ENCODE assay signal across 15 cellular contexts in the genomic region with DNA sequence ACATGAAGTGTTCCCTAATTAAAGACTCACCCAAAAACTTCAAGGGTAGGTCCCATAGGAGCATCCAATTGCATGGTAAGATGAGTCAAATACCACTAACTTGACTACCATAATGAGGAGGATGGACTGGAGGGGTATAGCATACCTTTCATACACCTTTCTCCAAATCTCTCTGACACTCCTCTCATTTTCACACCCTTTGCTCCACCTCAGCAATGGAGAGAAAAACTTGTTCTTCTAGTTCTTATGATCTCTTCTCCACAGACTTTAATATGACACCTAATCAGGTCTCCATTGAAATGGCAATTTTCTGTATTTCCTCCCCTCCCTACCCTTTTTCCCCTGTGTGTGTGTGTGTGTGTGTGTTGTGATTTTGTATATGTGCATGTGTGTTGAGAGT. TPM values are rescaled to one million over a fixed set of nuclear protein-coding genes. Genes with fewer than 3 reads are reported as not detected.
DNase-seq lines count a peak whose midpoint lies in the region; ATAC-seq and TF ChIP-seq lines count a peak whose summit lies in the region.
"Had no signal": no experiment of that assay in that cellular context is flagged by ENCODE, and none has a peak within 500 bp of the region (broad histone marks: within the 10 kb centered on the region; RNA-seq: fewer than 3 reads in every experiment).

No MANE protein-coding gene starts in this region.

- no peaks in the 10 kb centered on the region for H3K9me2 ChIP-seq in PC-3 (replicated peaks; ENCODE audit: low read length)

- intact Hi-C loops in PC-3 (cut with micrococcal nuclease) (loop anchor here (1.0 to 5.0 kb wide), 3 partner anchors 13 to 1045 kb away; a partner anchor contains a TSS), posterior cingulate gyrus (cut with DNase I) (no loop called here)
- intact Hi-C loops in CD4-positive, alpha-beta T cell (cut with DNase I, micrococcal nuclease): no loop called here

- no TSS peak for BruUV-seq in PC-3 (replicated peaks; lab: Mats Ljungman, UMichigan)

- no peak for TF ChIP-seq CTCF in PC-3 (conservative IDR thresholded peaks at IDR 0.05; ENCODE audit: low read depth, low read length)
- TF ChIP-seq CTCF in CD4-positive, alpha-beta T cell (IDR thresholded peaks at IDR 0.05): no peak

- ATAC-seq in PC-3 (peak; percentile 7; the same call in 1 of the 2 replicates), HG03378 (IDR thresholded peaks at IDR 0.05; ENCODE audit: unreplicated experiment) (no peak)
- no peak for ATAC-seq in CD4-positive, alpha-beta T cell (ENCODE audit: poor library complexity)

- peak overlapping the region; percentile 46 for H3K27ac ChIP-seq in PC-3 (ENCODE audit: low read length)
- H3K27ac ChIP-seq in esophagus (ENCODE audit: low read depth in 2 of 2, low read length in 1 of 2): peak overlapping the region; percentile 78 to 81
- no peak overlapping the region for H3K27ac ChIP-seq in CD4-positive, alpha-beta T cell (ENCODE audit: low read depth, low read length)
- H3K27ac ChIP-seq: C4-2B, GM23248 had no signal

- DNase-seq in SIG-M5 treated with dmso at 0.1 percent for 504 hours (lab: John Stamatoyannopoulos, UW; ENCODE audit: unreplicated experiment) (peak; percentile 20), SIG-M5 (lab: John Stamatoyannopoulos, UW) (no peak), PC-3 (peak; percentile 40), posterior cingulate gyrus (no peak), glomerular visceral epithelial cell (ENCODE audit: extremely low spot score) (no peak)
- no peak for DNase-seq in CD4-positive, alpha-beta T cell
- DNase-seq: DMS79 treated with DMSO at 0.1 percent for 48 hours; NCI-H1436 treated with DMSO at 0.1 percent for 48 hours; NCI-H2171 treated with DMSO at 0.1 percent for 48 hours; NCI-H524; NK-92 treated with Interleukin-12 subunit alpha and Interleukin-12 subunit beta, amount 100 ng/mL, for 24 hours had no signal

- no peaks in the 10 kb centered on the region for H3K9me3 ChIP-seq in PC-3 (ENCODE audit: low read length)
- no peaks in the 10 kb centered on the region for H3K9me3 ChIP-seq in esophagus (ENCODE audit: control insufficient read depth in 2 of 2, insufficient read depth in 1 of 2, low read depth in 1 of 2, low read length in 1 of 2)
- H3K9me3 ChIP-seq in CD4-positive, alpha-beta T cell (ENCODE audit: control insufficient read depth, low read length): no peaks in the 10 kb centered on the region

- no peaks in the 10 kb centered on the region for H3K4me1 Mint-ChIP-seq in CD4-positive, alpha-beta T cell (ENCODE audit: low read depth)

- peaks cover 4% of the 10 kb centered on the region for H3K9me3 Mint-ChIP-seq in CD4-positive, alpha-beta T cell

- no peak overlapping the region for H3K27ac Mint-ChIP-seq in CD4-positive, alpha-beta T cell

- no peak overlapping the region for H3K4me3 Mint-ChIP-seq in CD4-positive, alpha-beta T cell

- no peaks in the 10 kb centered on the region for H3K27me3 Mint-ChIP-seq in CD4-positive, alpha-beta T cell

- POLR2A ChIA-PET in PC-3 (lab: Charles Lee; ENCODE audit: unreplicated experiment): interaction anchor here (0.6 kb wide), 1 partner anchor 10 kb away, joined by 3 read pairs; no protein-coding TSS in a partner anchor
- POLR2A ChIA-PET in CD4-positive, alpha-beta T cell (lab: Charles Lee): no interaction called here

- CTCF ChIA-PET in PC-3 (lab: Charles Lee): interaction anchor here (0.6 kb wide), 1 partner anchor 173 kb away, joined by 3 read pairs; no protein-coding TSS in a partner anchor
- CTCF ChIA-PET in CD4-positive, alpha-beta T cell (lab: Charles Lee): no interaction called here

- H2AFZ ChIP-seq in PC-3 (ENCODE audit: low read length): no peak overlapping the region
- H2AFZ ChIP-seq: GM23248 had no signal

- H3K4me1 ChIP-seq in PC-3 (ENCODE audit: insufficient read depth, low read length) (peaks cover 31% of the 10 kb centered on the region), esophagus (ENCODE audit: control insufficient read depth in 2 of 2, insufficient read depth in 2 of 2, low read length in 1 of 2) (no peaks in the 10 kb centered on the region)

- H3K36me3 Mint-ChIP-seq in CD4-positive, alpha-beta T cell (ENCODE audit: low read depth): no peaks in the 10 kb centered on the region

- no peaks in the 10 kb centered on the region for H4K20me1 ChIP-seq in PC-3 (ENCODE audit: low read length)

- H3K4me3 ChIP-seq in PC-3 (ENCODE audit: low read length) (0 out of 2 replicates have a peak overlapping the region, but pooled peaks have one; percentile 9), esophagus (ENCODE audit: low read depth in 1 of 2, low read length in 2 of 2) (no peak overlapping the region)
- H3K4me3 ChIP-seq: GM23248 had no signal

- no peaks in the 10 kb centered on the region for H3F3A ChIP-seq in PC-3 (ENCODE audit: low read length, unreplicated experiment)

- H3K27me3 ChIP-seq in PC-3 (ENCODE audit: low read length) (no peaks in the 10 kb centered on the region), esophagus (ENCODE audit: control insufficient read depth in 1 of 2, insufficient read depth in 2 of 2, low read length in 2 of 2) (no peaks in the 10 kb centered on the region)
- no peaks in the 10 kb centered on the region for H3K27me3 ChIP-seq in CD4-positive, alpha-beta T cell (ENCODE audit: control insufficient read depth, insufficient read depth, low read length)

- H3K9ac ChIP-seq in PC-3 (ENCODE audit: low read length): no peak overlapping the region
- H3K9ac ChIP-seq: GM23248 had no signal

- peak overlapping the region; percentile 64 for H3K4me2 ChIP-seq in PC-3 (ENCODE audit: low read length)

- no peaks in the 10 kb centered on the region for H3K36me3 ChIP-seq in PC-3 (ENCODE audit: low read depth, low read length)
- H3K36me3 ChIP-seq in esophagus (ENCODE audit: control insufficient read depth in 2 of 2, insufficient read depth in 2 of 2, low read length in 1 of 2): no peaks in the 10 kb centered on the region

- H3K79me2 ChIP-seq in PC-3 (ENCODE audit: low read length): no peaks in the 10 kb centered on the region

RNA-seq across cellular contexts. Expression of a gene that starts 41.1 kb away (rescaled TPM):
- 1.7 and 2.1 TPM in 2 replicates for total RNA-seq in PC-3 (2014; rRNA removed)
- 1 to 10 TPM; 4.4 to 5.2 TPM for polyA plus RNA-seq in esophagus
- total RNA-seq in CD4-positive, alpha-beta T cell: under 1 TPM; 0.16 to 0.20 TPM

Comparison
In these comparisons a context has a peak if more than half of its experiments do, and no peak if none do; other contexts are left out.
1. DNase-seq: peak in SIG-M5 treated with dmso at 0.1 percent for 504 hours (single experiment) and PC-3 (single experiment); none in SIG-M5 (single experiment), posterior cingulate gyrus (0 of 10), glomerular visceral epithelial cell (single experiment) and CD4-positive, alpha-beta T cell (0 of 10).